Comparison of ENCODE assay signal across 8 cellular contexts in the genomic region with DNA sequence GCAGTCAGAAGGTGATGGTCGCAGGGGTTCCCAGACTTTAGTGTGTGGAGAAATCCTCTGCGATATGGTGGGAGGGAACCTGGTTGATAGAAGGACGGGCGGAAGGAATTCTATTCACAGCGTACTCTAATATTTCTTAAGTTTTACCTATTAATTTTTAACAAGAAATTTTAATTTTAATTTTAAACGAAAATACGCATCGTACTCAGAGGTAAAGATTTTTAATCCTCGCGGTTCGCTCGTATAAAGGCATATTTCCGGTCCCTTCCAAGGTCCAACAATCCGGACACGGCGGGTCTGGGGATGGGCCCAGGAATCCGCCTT. TPM values are rescaled to one million over a fixed set of nuclear protein-coding genes. Genes with fewer than 3 reads are reported as not detected.
DNase-seq lines count a peak whose midpoint lies in the region; ATAC-seq, FAIRE-seq and TF ChIP-seq lines count a peak whose summit lies in the region.

No MANE protein-coding gene starts in this region.

- H3K9me3 ChIP-seq in astrocyte (ENCODE audit: insufficient read depth, low read depth, low read length): no peaks in the 10 kb centered on the region
- H3K9me3 ChIP-seq in lower lobe of right lung: no peaks in the 10 kb centered on the region
- H3K9me3 ChIP-seq in transverse colon: no peaks in the 10 kb centered on the region

- H4K20me1 ChIP-seq in astrocyte (ENCODE audit: insufficient read depth, low read length): no peaks in the 10 kb centered on the region

- H2AFZ ChIP-seq in astrocyte (ENCODE audit: low read depth, low read length): peak overlapping the region; percentile 70

- H3K27me3 ChIP-seq in astrocyte (ENCODE audit: insufficient read depth, low read length) (no peaks in the 10 kb centered on the region), lower lobe of right lung (ENCODE audit: low read depth) (no peaks in the 10 kb centered on the region), transverse colon (no peaks in the 10 kb centered on the region)

- FAIRE-seq in astrocyte (lab: Jason Lieb, UNC): no peak

- TF ChIP-seq CTCF in astrocyte (IDR thresholded peaks at IDR 0.05; ENCODE audit: insufficient read depth, low read depth, low read length) (no peak), lower lobe of right lung (IDR thresholded peaks at IDR 0.05) (no peak), transverse colon (IDR thresholded peaks at IDR 0.05) (no peak)

- H3K36me3 ChIP-seq in astrocyte (ENCODE audit: insufficient read depth, low read length) (no peaks in the 10 kb centered on the region), lower lobe of right lung (no peaks in the 10 kb centered on the region), transverse colon (no peaks in the 10 kb centered on the region)

- H3K9me3 Mint-ChIP-seq in activated naive CD4-positive, alpha-beta T cell treated with anti-CD3 and anti-CD28 coated beads for 36 hours: no peaks in the 10 kb centered on the region
- no peaks in the 10 kb centered on the region for H3K9me3 Mint-ChIP-seq in activated naive CD4-positive, alpha-beta T cell treated with anti-CD3 and anti-CD28 coated beads, Interleukin-2, amount 50 U/mL, for 72 hours
- no peaks in the 10 kb centered on the region for H3K9me3 Mint-ChIP-seq in astrocyte (ENCODE audit: unreplicated experiment)

- CTCF ChIA-PET in activated naive CD4-positive, alpha-beta T cell treated with anti-CD3 and anti-CD28 coated beads for 36 hours (lab: Charles Lee): interaction anchor here (0.9 to 20.0 kb wide), 15 partner anchors 9 to 740 kb away, joined by 3 to 728 read pairs (median 6); partner anchors contain the start of gene RAPGEF3

- no peaks in the 10 kb centered on the region for H3K27me3 Mint-ChIP-seq in activated naive CD4-positive, alpha-beta T cell treated with anti-CD3 and anti-CD28 coated beads for 36 hours (ENCODE audit: low read depth)
- no peaks in the 10 kb centered on the region for H3K27me3 Mint-ChIP-seq in astrocyte (ENCODE audit: low read depth, unreplicated experiment)

- H3K27ac ChIP-seq in astrocyte (ENCODE audit: low read depth, low read length) (no peak overlapping the region), lower lobe of right lung (peak overlapping the region; percentile 83), transverse colon (peak overlapping the region; percentile 88 to 94 (median 90))

- no peak for DNase-seq in activated naive CD4-positive, alpha-beta T cell treated with anti-CD3 and anti-CD28 coated beads for 36 hours
- DNase-seq in activated naive CD4-positive, alpha-beta T cell treated with anti-CD3 and anti-CD28 coated beads, Interleukin-2, amount 50 U/mL, for 72 hours (ENCODE audit: low spot score in 2 of 2): no peak
- DNase-seq in astrocyte (ENCODE audit: low read depth) (no peak), lower lobe of right lung (no peak), transverse colon (no peak), GF-D8 (lab: John Stamatoyannopoulos, UW) (no peak), mesenteric fat pad (ENCODE audit: low spot score) (no peak), NCI-H2196 treated with DMSO at 0.1 percent for 48 hours (lab: John Stamatoyannopoulos, UW; ENCODE audit: unreplicated experiment) (no peak)

- H3K79me2 ChIP-seq in astrocyte (ENCODE audit: insufficient read depth, low read length): no peaks in the 10 kb centered on the region

- TF ChIP-seq EP300 in transverse colon (IDR thresholded peaks at IDR 0.05; ENCODE audit: low read depth): no peak

- peak overlapping the region; percentile 13 for H3K27ac Mint-ChIP-seq in activated naive CD4-positive, alpha-beta T cell treated with anti-CD3 and anti-CD28 coated beads for 36 hours
- peak overlapping the region in 1 of 2 donors; percentile 81 for H3K27ac Mint-ChIP-seq in activated naive CD4-positive, alpha-beta T cell treated with anti-CD3 and anti-CD28 coated beads, Interleukin-2, amount 50 U/mL, for 72 hours
- no peak overlapping the region for H3K27ac Mint-ChIP-seq in astrocyte (ENCODE audit: unreplicated experiment)

- no peak for ATAC-seq in activated naive CD4-positive, alpha-beta T cell treated with anti-CD3 and anti-CD28 coated beads, Interleukin-2, amount 50 U/mL, for 72 hours
- no peak for ATAC-seq in lower lobe of right lung

- no peak for TF ChIP-seq POLR2A in transverse colon (IDR thresholded peaks at IDR 0.05)

- in situ Hi-C loops in transverse colon (cut with MboI; ENCODE audit: low pct_ligation_motif_present in 1 of 4, low pct_unique_long_range_greater_than_20kb in 1 of 4, low sequenced_read_pairs in 3 of 4): loop anchor here in 1 of 4 donors (10.0 kb wide), 1 partner anchor 58 kb away; no protein-coding TSS in a partner anchor

- H3K4me3 Mint-ChIP-seq in activated naive CD4-positive, alpha-beta T cell treated with anti-CD3 and anti-CD28 coated beads for 36 hours: peak overlapping the region; percentile 71
- peak overlapping the region; percentile 88 for H3K4me3 Mint-ChIP-seq in astrocyte (ENCODE audit: unreplicated experiment)

- no peaks in the 10 kb centered on the region for H3K36me3 Mint-ChIP-seq in activated naive CD4-positive, alpha-beta T cell treated with anti-CD3 and anti-CD28 coated beads for 36 hours (ENCODE audit: low read depth)
- no peaks in the 10 kb centered on the region for H3K36me3 Mint-ChIP-seq in activated naive CD4-positive, alpha-beta T cell treated with anti-CD3 and anti-CD28 coated beads, Interleukin-2, amount 50 U/mL, for 72 hours
- no peaks in the 10 kb centered on the region for H3K36me3 Mint-ChIP-seq in astrocyte (ENCODE audit: low read depth, unreplicated experiment)

- H3K4me3 ChIP-seq in astrocyte (ENCODE audit: insufficient read depth, low read depth, low read length) (peak overlapping the region; percentile 62), lower lobe of right lung (peak overlapping the region; percentile 95), transverse colon (peak overlapping the region in 3 of 4 donors; percentile 90 to 98 (median 95))

- WGBS in transverse colon (ENCODE audit: low coverage in 1 of 2), 2 donors: 12% methylated on average over 17 of the region's 17 CpGs

- peak overlapping the region; percentile 96 for H3K4me2 ChIP-seq in astrocyte (ENCODE audit: low read length)

- peaks cover 28% of the 10 kb centered on the region for H3K4me1 Mint-ChIP-seq in activated naive CD4-positive, alpha-beta T cell treated with anti-CD3 and anti-CD28 coated beads for 36 hours (ENCODE audit: low read depth)
- peaks cover 19% of the 10 kb centered on the region for H3K4me1 Mint-ChIP-seq in astrocyte (ENCODE audit: low read depth, unreplicated experiment)

- H3K4me1 ChIP-seq in astrocyte (ENCODE audit: insufficient read depth, low read length) (peaks cover 11% of the 10 kb centered on the region), lower lobe of right lung (peaks cover 70% of the 10 kb centered on the region), transverse colon (peaks cover 37 to 49% (median 42%) of the 10 kb centered on the region in 4 donors)

- intact Hi-C loops in activated naive CD4-positive, alpha-beta T cell treated with anti-CD3 and anti-CD28 coated beads for 36 hours (cut with micrococcal nuclease): loop anchor here (1.0 to 2.0 kb wide), 2 partner anchors 36 to 66 kb away; partner anchors contain the start of gene RPAP3
- intact Hi-C loops in lower lobe of right lung (cut with DNase I): no loop called here
- intact Hi-C loops in transverse colon (cut with DNase I; ENCODE audit: low total_unique reads): no loop called here

- H3K9ac ChIP-seq in astrocyte (ENCODE audit: low read length): peak overlapping the region; percentile 57

RNA-seq across cellular contexts. Expression of gene SLC48A1, which starts 0.3 kb away (rescaled TPM):
- 10 to 100 TPM; 16.6 to 21.0 TPM for total RNA-seq in activated naive CD4-positive, alpha-beta T cell treated with anti-CD3 and anti-CD28 coated beads for 36 hours
- total RNA-seq in activated naive CD4-positive, alpha-beta T cell treated with anti-CD3 and anti-CD28 coated beads, Interleukin-2, amount 50 U/mL, for 72 hours: 1 to 10 TPM; 5.2 to 7.4 TPM
- total RNA-seq in astrocyte (17.7 and 23.8 TPM in 2 replicates), lower lobe of right lung (39.9 TPM), transverse colon (10 to 100 TPM; 19.9 to 76.7 (median 23.1) TPM), mesenteric fat pad (40.3 TPM)

RNA-seq across cellular contexts. Expression of gene RAPGEF3, which starts 14.0 kb away (rescaled TPM):
- 1 to 10 TPM; 1.5 to 1.6 TPM for total RNA-seq in activated naive CD4-positive, alpha-beta T cell treated with anti-CD3 and anti-CD28 coated beads for 36 hours
- 1 to 10 TPM; 1.1 to 2.7 TPM for total RNA-seq in activated naive CD4-positive, alpha-beta T cell treated with anti-CD3 and anti-CD28 coated beads, Interleukin-2, amount 50 U/mL, for 72 hours
- total RNA-seq in astrocyte (5.9 and 8.4 TPM in 2 replicates), lower lobe of right lung (44.5 TPM), transverse colon (10 to 100 TPM in 2 of 4 donors, 1 to 10 TPM in 2; 8.1 to 51.7 (median 24.6) TPM), mesenteric fat pad (79.4 TPM)

RNA-seq across cellular contexts. Expression of gene HDAC7, which starts 47.0 kb away (rescaled TPM):
- 100 to 1,000 TPM; 272 to 289 TPM for total RNA-seq in activated naive CD4-positive, alpha-beta T cell treated with anti-CD3 and anti-CD28 coated beads for 36 hours
- total RNA-seq in activated naive CD4-positive, alpha-beta T cell treated with anti-CD3 and anti-CD28 coated beads, Interleukin-2, amount 50 U/mL, for 72 hours: 100 to 1,000 TPM; 285 to 334 TPM
- total RNA-seq in astrocyte: 76.3 and 92.2 TPM in 2 replicates
- 104 TPM for total RNA-seq in lower lobe of right lung
- total RNA-seq in transverse colon: 100 to 1,000 TPM in 1 of 4 donors, 10 to 100 TPM in 3; 19.4 to 133 (median 28.3) TPM
- total RNA-seq in mesenteric fat pad: 105 TPM

RNA-seq across cellular contexts. Expression of gene ENDOU, which starts 47.4 kb away (rescaled TPM):
- total RNA-seq in activated naive CD4-positive, alpha-beta T cell treated with anti-CD3 and anti-CD28 coated beads for 36 hours: under 1 TPM in 1 of 2 experiments, not detected in 1; 0.15 TPM
- not detected for total RNA-seq in activated naive CD4-positive, alpha-beta T cell treated with anti-CD3 and anti-CD28 coated beads, Interleukin-2, amount 50 U/mL, for 72 hours
- total RNA-seq in astrocyte (not detected in 2 replicates), lower lobe of right lung (not detected), transverse colon (under 1 TPM in 1 of 4 donors, not detected in 3; 0.32 TPM), mesenteric fat pad (1.4 TPM)
